Comparison of ENCODE assay signal across 20 cellular contexts in genomic region chr1:29991025-29991424, GRCh38.
DNase-seq lines count a peak whose midpoint lies in the region; ATAC-seq and TF ChIP-seq lines count a peak whose summit lies in the region.
"Had no signal": no experiment of that assay in that cellular context is flagged by ENCODE, and none has a peak within 500 bp of the region (broad histone marks: within the 10 kb centered on the region; RNA-seq: fewer than 3 reads in every experiment).

No MANE protein-coding gene starts in this region.

- TF ChIP-seq POLR2A in testis (IDR thresholded peaks at IDR 0.05) (no peak), gastroesophageal sphincter (IDR thresholded peaks at IDR 0.05) (no peak)

- TF ChIP-seq RAD21 in SK-N-SH (IDR thresholded peaks at IDR 0.05; ENCODE audit: low read length), result no peak

- H3K9me3 ChIP-seq in SK-N-SH (0 out of 2 replicates have a peak, but pooled peaks cover 9% of the 10 kb centered on the region), colonic mucosa (no peaks in the 10 kb centered on the region), testis (no peaks in the 10 kb centered on the region), gastroesophageal sphincter (peaks cover 0 to 32% (median 0%) of the 10 kb centered on the region in 3 donors)
- H3K9me3 ChIP-seq: BE2C, suprapubic skin had no signal

- POLR2A ChIA-PET in SK-N-SH (lab: Yijun Ruan, JAX), result no interaction called here

- no peak overlapping the region for H3K4me2 ChIP-seq in SK-N-SH

- H3K4me1 ChIP-seq in SK-N-SH (ENCODE audit: control insufficient read depth in 1 of 2, insufficient read depth in 2 of 2, low read depth in 1 of 2, low read length in 1 of 2), result no peaks in the 10 kb centered on the region
- H3K4me1 ChIP-seq in colonic mucosa, result no peaks in the 10 kb centered on the region
- no peaks in the 10 kb centered on the region for H3K4me1 ChIP-seq in testis
- no peaks in the 10 kb centered on the region for H3K4me1 ChIP-seq in gastroesophageal sphincter
- H3K4me1 ChIP-seq: BE2C, suprapubic skin had no signal

- TF ChIP-seq CTCF in SK-N-SH (IDR thresholded peaks at IDR 0.05), result no peak
- TF ChIP-seq CTCF in colonic mucosa (IDR thresholded peaks at IDR 0.05), result no peak
- TF ChIP-seq CTCF in testis (IDR thresholded peaks at IDR 0.05), result no peak
- no peak for TF ChIP-seq CTCF in gastroesophageal sphincter (IDR thresholded peaks at IDR 0.05)

- H4K20me1 ChIP-seq in SK-N-SH (ENCODE audit: insufficient read depth), result no peaks in the 10 kb centered on the region

- H2AFZ ChIP-seq in SK-N-SH (ENCODE audit: low read depth), result no peak overlapping the region

- DNase-seq in SK-N-SH, result peak; percentile 41
- peak; percentile 49 for DNase-seq in colonic mucosa
- peak in 1 of 2 donors; percentile 29 for DNase-seq in left colon
- DNase-seq in testis, result peak; percentile 81
- no peak for DNase-seq in AG20443 (ENCODE audit: low spot score)
- DNase-seq in NCI-H82 treated with DMSO at 0.1 percent for 48 hours (lab: John Stamatoyannopoulos, UW; ENCODE audit: unreplicated experiment), result no peak
- DNase-seq: activated CD4-positive, alpha-beta memory T cell treated with anti-CD3 and anti-CD28 coated beads for 36 hours; activated naive CD8-positive, alpha-beta T cell treated with anti-CD3 and anti-CD28 coated beads for 36 hours; BE2C; KG1; NCI-H1092 treated with DMSO at 0.1 percent for 48 hours; NCI-H2107; NCI-H526; OCI-M1 had no signal

- H3K27me3 ChIP-seq in SK-N-SH (ENCODE audit: insufficient read depth), result no peaks in the 10 kb centered on the region
- no peaks in the 10 kb centered on the region for H3K27me3 ChIP-seq in colonic mucosa
- no peaks in the 10 kb centered on the region for H3K27me3 ChIP-seq in testis
- H3K27me3 ChIP-seq in gastroesophageal sphincter, result peaks cover 15% of the 10 kb centered on the region
- H3K27me3 ChIP-seq: BE2C had no signal

- intact Hi-C loops in colonic mucosa (cut with DNase I) (no loop called here), left colon (cut with DNase I, micrococcal nuclease) (no loop called here), testis (cut with DNase I; ENCODE audit: low total_unique reads) (no loop called here)

- no peaks in the 10 kb centered on the region for H3K9me2 ChIP-seq in SK-N-SH

- no peaks in the 10 kb centered on the region for H3K79me2 ChIP-seq in SK-N-SH (ENCODE audit: insufficient read depth)

- CTCF ChIA-PET in SK-N-SH (lab: Yijun Ruan, JAX), result interaction anchor here (0.8 to 1.1 kb wide), 2 partner anchors 12 to 21 kb away, joined by 3 to 4 read pairs; no protein-coding TSS in a partner anchor

- ATAC-seq in SK-N-SH treated with all-trans-retinoic acid at 6 μM for 48 hours (no peak), left colon (peak; percentile 56), gastroesophageal sphincter (no peak)

- no peak overlapping the region for H3K27ac ChIP-seq in SK-N-SH (ENCODE audit: low read depth in 2 of 2, low read length in 1 of 2)
- no peak overlapping the region for H3K27ac ChIP-seq in colonic mucosa
- H3K27ac ChIP-seq in testis, result no peak overlapping the region
- H3K27ac ChIP-seq in gastroesophageal sphincter, result no peak overlapping the region
- H3K27ac ChIP-seq: 22Rv1, epithelial cell of prostate, skin epidermis, suprapubic skin had no signal

- H3K4me3 ChIP-seq in SK-N-SH (ENCODE audit: low read depth in 2 of 2, low read length in 1 of 2) (no peak overlapping the region), colonic mucosa (no peak overlapping the region), testis (no peak overlapping the region), gastroesophageal sphincter (no peak overlapping the region)
- H3K4me3 ChIP-seq: skin epidermis, suprapubic skin had no signal

- no peaks in the 10 kb centered on the region for H3F3A ChIP-seq in SK-N-SH (replicated peaks; ENCODE audit: insufficient read depth)

- no peak overlapping the region for H3K9ac ChIP-seq in SK-N-SH
- H3K9ac ChIP-seq in colonic mucosa (ENCODE audit: low read depth in 2 of 2, low read length in 2 of 2), result no peak overlapping the region

- WGBS in SK-N-SH (ENCODE audit: low lambda C conversion rate), result 60% methylated on average over 9 of the region's 15 CpGs
- 44 to 64% methylated on average over 15 of the region's 15 CpGs for WGBS in testis, 2 donors
- WGBS in gastroesophageal sphincter (ENCODE audit: low coverage in 1 of 2), 2 donors, result 50 to 82% methylated on average over 5 to 11 of the region's 15 CpGs

- H3K36me3 ChIP-seq in SK-N-SH (replicated peaks in 1 of 2; ENCODE audit: control insufficient read depth in 1 of 2, insufficient read depth in 2 of 2, low read length in 1 of 2) (no peaks in the 10 kb centered on the region), colonic mucosa (no peaks in the 10 kb centered on the region), testis (ENCODE audit: low read depth, missing control alignments) (no peaks in the 10 kb centered on the region), gastroesophageal sphincter (no peaks in the 10 kb centered on the region)
- H3K36me3 ChIP-seq: BE2C, suprapubic skin had no signal

- TF ChIP-seq EP300 in SK-N-SH (IDR thresholded peaks at IDR 0.05; ENCODE audit: borderline replicate concordance in 1 of 2, low read depth in 1 of 2, low read length in 1 of 2), result no peak
- TF ChIP-seq EP300 in gastroesophageal sphincter (IDR thresholded peaks at IDR 0.05), result no peak

TF ChIP-seq in SK-N-SH, 30 proteins besides CTCF, POLR2A, EP300 and RAD21:
- TF ChIP-seq JUND (IDR thresholded peaks at IDR 0.05) (no peak), RFX5 (IDR thresholded peaks at IDR 0.05; ENCODE audit: low read length) (no peak), MXI1 (IDR thresholded peaks at IDR 0.05; ENCODE audit: low read depth, low read length) (no peak), IRF3 (IDR thresholded peaks at IDR 0.05; ENCODE audit: low read depth, low read length) (no peak)
TF ChIP-seq in SK-N-SH: peak in this region for 0.

TF ChIP-seq in SK-N-SH treated with all-trans-retinoic acid at 6 μM for 48 hours, 23 proteins besides CTCF, POLR2A, EP300 and RAD21 (continues in another document):
- TF ChIP-seq PATZ1 (CRISPR knock-in tag; IDR thresholded peaks at IDR 0.05; ENCODE audit: borderline replicate concordance) (no peak), POU6F1 (CRISPR knock-in tag; IDR thresholded peaks at IDR 0.05; ENCODE audit: borderline replicate concordance, low read depth) (no peak), ZFP30 (CRISPR knock-in tag; IDR thresholded peaks at IDR 0.05) (no peak), ESRRG (CRISPR knock-in tag; IDR thresholded peaks at IDR 0.05) (no peak), RARB (CRISPR knock-in tag; IDR thresholded peaks at IDR 0.05) (no peak), PPARA (CRISPR knock-in tag; IDR thresholded peaks at IDR 0.05; ENCODE audit: borderline replicate concordance) (no peak), GLIS3 (CRISPR knock-in tag; IDR thresholded peaks at IDR 0.05) (no peak), TSHZ2 (CRISPR knock-in tag; IDR thresholded peaks at IDR 0.05) (no peak), ARNTL (CRISPR knock-in tag; IDR thresholded peaks at IDR 0.05; ENCODE audit: borderline replicate concordance, low read depth) (no peak), OSR1 (CRISPR knock-in tag; IDR thresholded peaks at IDR 0.05) (no peak), SNAI2 (CRISPR knock-in tag; IDR thresholded peaks at IDR 0.05) (no peak)

Comparison
In these comparisons a context has a peak if more than half of its experiments do, and no peak if none do; other contexts are left out.
1. DNase-seq: peak in SK-N-SH (single experiment), colonic mucosa (single experiment) and testis (single experiment); none in AG20443 (single experiment) and NCI-H82 treated with DMSO at 0.1 percent for 48 hours (single experiment).